Comparison of ENCODE assay signal across 8 cellular contexts in the genomic region with DNA sequence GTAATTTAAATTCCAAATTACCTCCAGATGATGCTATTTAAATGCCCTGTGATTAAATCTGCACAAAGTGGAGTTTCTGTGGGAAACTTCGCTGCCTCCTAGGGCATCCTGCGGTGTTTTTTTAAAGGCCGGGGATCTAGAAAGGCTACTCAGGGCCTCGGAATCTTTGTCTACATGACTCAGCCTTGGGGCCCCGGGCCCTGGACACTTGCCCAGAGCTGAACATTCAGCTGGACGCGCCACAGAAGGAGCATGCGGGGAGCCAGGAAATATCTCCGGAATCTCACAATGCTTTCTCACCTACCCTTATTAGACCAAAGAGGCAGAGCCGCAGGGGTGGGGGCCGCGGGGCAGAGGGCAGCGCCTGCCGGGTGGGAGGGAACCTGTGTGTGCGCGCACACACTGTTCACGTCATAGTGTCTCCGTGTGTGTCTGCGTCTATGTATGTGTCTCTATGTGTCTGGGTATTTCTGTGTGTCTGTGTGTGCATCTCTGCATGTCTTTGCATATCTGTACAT.
DNase-seq lines count a peak whose midpoint lies in the region; ATAC-seq and TF ChIP-seq lines count a peak whose summit lies in the region.

No MANE protein-coding gene starts in this region.

- H3K27ac ChIP-seq in C4-2B, result peak overlapping the region; percentile 35

- H3K27me3 Mint-ChIP-seq in stimulated activated naive CD8-positive, alpha-beta T cell treated with anti-CD3 and anti-CD28 coated beads, Interleukin-15, amount 100 ng/mL, for 72 hours, result no peaks in the 10 kb centered on the region

- no peak overlapping the region for H3K4me3 ChIP-seq in fibroblast of pulmonary artery (replicated peaks; ENCODE audit: low read depth, low read length)

- no peaks in the 10 kb centered on the region for H3K4me1 Mint-ChIP-seq in stimulated activated naive CD8-positive, alpha-beta T cell treated with anti-CD3 and anti-CD28 coated beads, Interleukin-15, amount 100 ng/mL, for 72 hours

- no peak overlapping the region for H3K4me3 Mint-ChIP-seq in stimulated activated naive CD8-positive, alpha-beta T cell treated with anti-CD3 and anti-CD28 coated beads, Interleukin-15, amount 100 ng/mL, for 72 hours

- no peaks in the 10 kb centered on the region for H3K9me3 Mint-ChIP-seq in stimulated activated naive CD8-positive, alpha-beta T cell treated with anti-CD3 and anti-CD28 coated beads, Interleukin-15, amount 100 ng/mL, for 72 hours

- ATAC-seq in omental fat pad (ENCODE audit: low FRiP score), result peak; percentile 86
- ATAC-seq in stimulated activated naive CD8-positive, alpha-beta T cell treated with anti-CD3 and anti-CD28 coated beads, Interleukin-15, amount 100 ng/mL, for 72 hours, result no peak
- ATAC-seq in HG02623 (IDR thresholded peaks at IDR 0.05; ENCODE audit: unreplicated experiment), result no peak

- no peak overlapping the region for H3K27ac Mint-ChIP-seq in stimulated activated naive CD8-positive, alpha-beta T cell treated with anti-CD3 and anti-CD28 coated beads, Interleukin-15, amount 100 ng/mL, for 72 hours

- TF ChIP-seq CTCF in C4-2B (conservative IDR thresholded peaks at IDR 0.05) (no peak), fibroblast of pulmonary artery (IDR thresholded peaks at IDR 0.05; ENCODE audit: low read length, missing control alignments) (no peak), omental fat pad (IDR thresholded peaks at IDR 0.05) (no peak)

- DNase-seq in SHP77 treated with DMSO at 0.1 percent for 48 hours (lab: John Stamatoyannopoulos, UW) (peak; percentile 20), fibroblast of pulmonary artery (ENCODE audit: low read depth) (peak; percentile 99), omental fat pad (ENCODE audit: low spot score) (peak; percentile 73), Kasumi-1 (lab: John Stamatoyannopoulos, UW) (no peak), NK-92 (lab: John Stamatoyannopoulos, UW; ENCODE audit: unreplicated experiment) (no peak)
- no peak for DNase-seq in stimulated activated naive CD8-positive, alpha-beta T cell treated with anti-CD3 and anti-CD28 coated beads, Interleukin-15, amount 100 ng/mL, for 72 hours

Comparison
In these comparisons a context has a peak if more than half of its experiments do, and no peak if none do; other contexts are left out.
1. DNase-seq: peak in SHP77 treated with DMSO at 0.1 percent for 48 hours (single experiment), fibroblast of pulmonary artery (single experiment) and omental fat pad (single experiment); none in Kasumi-1 (0 of 2), stimulated activated naive CD8-positive, alpha-beta T cell treated with anti-CD3 and anti-CD28 coated beads, Interleukin-15, amount 100 ng/mL, for 72 hours (0 of 2) and NK-92 (single experiment).